ENCODE assay signal across 16 cellular contexts in the genomic region with DNA sequence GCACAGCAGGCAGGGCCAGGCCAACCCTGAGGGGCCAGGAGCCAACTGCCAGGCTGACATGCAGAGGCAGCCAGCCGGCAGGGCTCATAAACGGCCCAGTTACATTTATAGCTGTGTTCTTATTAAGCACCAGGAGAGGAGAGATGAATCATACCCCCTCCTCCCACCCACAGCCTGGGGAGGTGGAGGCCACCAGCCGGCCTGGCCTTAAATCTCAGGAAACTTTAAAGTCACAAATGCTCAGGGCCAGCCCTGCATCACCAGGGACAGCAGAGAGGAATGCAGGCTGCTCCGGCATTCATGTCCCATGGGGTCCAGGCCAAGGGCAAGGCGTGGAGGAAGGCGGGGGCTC.
A peak's percentile ranks its signal among the peaks of the same experiment; 100 is the strongest.
DNase-seq lines count a peak whose midpoint lies in the region; TF ChIP-seq lines count a peak whose summit lies in the region.
"Had no signal": no experiment of that assay in that cellular context is flagged by ENCODE, and none has a peak within 500 bp of the region (broad histone marks: within the 10 kb centered on the region; RNA-seq: fewer than 3 reads in every experiment).

No MANE protein-coding gene starts in this region.

- TF ChIP-seq CTCF in GM20000 (IDR thresholded peaks at IDR 0.05; ENCODE audit: extremely low read depth, missing control alignments) = no peak

- DNase-seq in GM04503 (ENCODE audit: low read depth) (peak; percentile 2), NCI-H1694 treated with DMSO at 0.1 percent for 48 hours (lab: John Stamatoyannopoulos, UW) (peak; percentile 89), hepatic stellate cell (ENCODE audit: low spot score) (peak; percentile 14), renal cortical epithelial cell (ENCODE audit: low read depth) (peak; percentile 16), NCI-H2196 treated with DMSO at 0.1 percent for 48 hours (lab: John Stamatoyannopoulos, UW; ENCODE audit: unreplicated experiment) (no peak), GM20000 (ENCODE audit: low spot score) (no peak), SKM-1 (lab: John Stamatoyannopoulos, UW; ENCODE audit: unreplicated experiment) (no peak), globus pallidus (ENCODE audit: low spot score) (no peak)
- DNase-seq: activated CD4-positive, alpha-beta T cell treated with anti-CD3 and anti-CD28 coated beads, Interleukin-2, amount 50 U/mL, for 1 hour; activated naive CD8-positive, alpha-beta T cell treated with anti-CD3 and anti-CD28 coated beads for 36 hours; activated T-cell treated with anti-CD3 and anti-CD28 coated beads, Interleukin-2, amount 50 U/mL, for 1 hour; midbrain; NCI-H2029 treated with DMSO at 0.1 percent for 48 hours; NCI-H774; ovary; T1000 had no signal

Comparison
In these comparisons a context has a peak if more than half of its experiments do, and no peak if none do; other contexts are left out.
1. DNase-seq: peak in GM04503 (single experiment), NCI-H1694 treated with DMSO at 0.1 percent for 48 hours (single experiment), hepatic stellate cell (single experiment) and renal cortical epithelial cell (single experiment); none in NCI-H2196 treated with DMSO at 0.1 percent for 48 hours (single experiment), GM20000 (single experiment), SKM-1 (single experiment) and globus pallidus (single experiment).